ENCODE assay signal across 8 cellular contexts in genomic region chr4:88526221-88526815, GRCh38. TPM values are rescaled to one million over a fixed set of nuclear protein-coding genes. Genes with fewer than 3 reads are reported as not detected.
DNase-seq lines count a peak whose midpoint lies in the region; ATAC-seq, FAIRE-seq and TF ChIP-seq lines count a peak whose summit lies in the region.

No MANE protein-coding gene starts in this region.

- WGBS in HepG2 (ENCODE audit: low lambda C conversion rate): 9% methylated on average over 1 of the region's 1 CpG

- CTCF ChIA-PET in Calu3 (lab: Charles Lee): interaction anchor here (0.9 to 2.3 kb wide), 2 partner anchors 13 to 133 kb away, joined by 3 to 10 read pairs; no protein-coding TSS in a partner anchor
- CTCF ChIA-PET in activated CD8-positive, alpha-beta T cell treated with anti-CD3 and anti-CD28 coated beads, Interleukin-2, amount 10 ng/mL, durations not matched to agents 7 days and 5 days (lab: Charles Lee): interaction anchor here (1.0 to 4.8 kb wide), 18 partner anchors 10 to 496 kb away, joined by 3 to 35 read pairs (median 5); no protein-coding TSS in a partner anchor
- CTCF ChIA-PET in HepG2 (lab: Yijun Ruan, JAX; ENCODE audit: low intra/inter-chr PET ratio, low total read pairs): interaction anchor here (1.2 to 1.3 kb wide), 2 partner anchors 134 to 498 kb away, joined by 4 read pairs; no protein-coding TSS in a partner anchor

- no peak overlapping the region for H3K4me3 ChIP-seq in HL-60 (replicated peaks; ENCODE audit: insufficient read depth, low read length)
- no peak overlapping the region for H3K4me3 ChIP-seq in HepG2 (replicated peaks in 1 of 3; ENCODE audit: insufficient read depth in 1 of 3, low read depth in 2 of 3, low read length in 3 of 3)

- in situ Hi-C loops in HepG2 (cut with HindIII; ENCODE audit: extremely low pct_ligation_motif_present, low pct_unique_long_range_greater_than_20kb): loop anchor here (5.0 to 25.0 kb wide), 2 partner anchors 131 to 286 kb away; no protein-coding TSS in a partner anchor

- H3K9ac ChIP-seq in HepG2 (ENCODE audit: insufficient read depth, low read depth, low read length): no peak overlapping the region

- POLR2A ChIA-PET in activated CD8-positive, alpha-beta T cell treated with anti-CD3 and anti-CD28 coated beads, Interleukin-2, amount 10 ng/mL, durations not matched to agents 7 days and 5 days (lab: Charles Lee): interaction anchor here (1.1 kb wide), 1 partner anchor 137 kb away, joined by 4 read pairs; no protein-coding TSS in a partner anchor
- POLR2A ChIA-PET in HepG2 (lab: Yijun Ruan, JAX): no interaction called here

- H3K79me2 ChIP-seq in HepG2 (ENCODE audit: insufficient read depth, low read length): peaks cover 20% of the 10 kb centered on the region

- peaks cover 25% of the 10 kb centered on the region for H3K4me1 ChIP-seq in HepG2 (ENCODE audit: insufficient read depth, low read length)

- no peak for TF ChIP-seq CTCF in Calu3 (IDR thresholded peaks at IDR 0.05; ENCODE audit: unreplicated experiment)
- TF ChIP-seq CTCF in HL-60 (IDR thresholded peaks at IDR 0.05; ENCODE audit: insufficient read depth, low read length): peak; percentile 6
- 0 out of 2 replicates have a peak, but pooled peaks have one; percentile 12 for TF ChIP-seq CTCF in HepG2 (CRISPR knock-in tag; IDR thresholded peaks at IDR 0.05)

- H3K9me3 ChIP-seq in HepG2 (ENCODE audit: low read length): no peaks in the 10 kb centered on the region

- H3K27me3 Mint-ChIP-seq in Calu3 (ENCODE audit: unreplicated experiment): no peaks in the 10 kb centered on the region
- H3K27me3 Mint-ChIP-seq in activated CD8-positive, alpha-beta T cell treated with anti-CD3 and anti-CD28 coated beads, Interleukin-2, amount 10 ng/mL, durations not matched to agents 7 days and 5 days (ENCODE audit: low read depth): no peaks in the 10 kb centered on the region

- H3K4me1 Mint-ChIP-seq in Calu3 (ENCODE audit: low read depth, unreplicated experiment): peaks cover 9% of the 10 kb centered on the region
- H3K4me1 Mint-ChIP-seq in activated CD8-positive, alpha-beta T cell treated with anti-CD3 and anti-CD28 coated beads, Interleukin-2, amount 10 ng/mL, durations not matched to agents 7 days and 5 days (ENCODE audit: low read depth): peaks cover 43% of the 10 kb centered on the region

- H3K27me3 ChIP-seq in HL-60 (ENCODE audit: insufficient read depth, poor library complexity, severe bottlenecking) (no peaks in the 10 kb centered on the region), HepG2 (ENCODE audit: control insufficient read depth in 1 of 2, insufficient read depth in 2 of 2, low read length in 2 of 2) (no peaks in the 10 kb centered on the region)

- H3K27ac ChIP-seq in HL-60 (replicated peaks): peak overlapping the region; percentile 12; the same call in 1 of the 2 replicates
- no peak overlapping the region for H3K27ac ChIP-seq in HepG2 (ENCODE audit: extremely low read length, insufficient read depth, low read length)

- H2AFZ ChIP-seq in HepG2 (ENCODE audit: low read length): no peak overlapping the region

- no peak for ATAC-seq in activated CD8-positive, alpha-beta T cell treated with anti-CD3 and anti-CD28 coated beads, Interleukin-2, amount 10 ng/mL, durations not matched to agents 7 days and 5 days
- ATAC-seq in HepG2: no peak
- ATAC-seq in HG03135 (IDR thresholded peaks at IDR 0.05; ENCODE audit: unreplicated experiment): no peak
- ATAC-seq in GM19023 (IDR thresholded peaks at IDR 0.05; ENCODE audit: unreplicated experiment): no peak
- no peak for ATAC-seq in GM21447 (IDR thresholded peaks at IDR 0.05; ENCODE audit: unreplicated experiment)

- H3K36me3 Mint-ChIP-seq in Calu3 (ENCODE audit: insufficient read depth, unreplicated experiment): peaks cover 25% of the 10 kb centered on the region
- H3K36me3 Mint-ChIP-seq in activated CD8-positive, alpha-beta T cell treated with anti-CD3 and anti-CD28 coated beads, Interleukin-2, amount 10 ng/mL, durations not matched to agents 7 days and 5 days (ENCODE audit: low read depth): peaks cover 6% of the 10 kb centered on the region

- no peak overlapping the region for H3K4me3 Mint-ChIP-seq in Calu3 (ENCODE audit: low read depth, unreplicated experiment)
- no peak overlapping the region for H3K4me3 Mint-ChIP-seq in activated CD8-positive, alpha-beta T cell treated with anti-CD3 and anti-CD28 coated beads, Interleukin-2, amount 10 ng/mL, durations not matched to agents 7 days and 5 days

- intact Hi-C loops in Calu3 (cut with micrococcal nuclease; ENCODE audit: unreplicated experiment) (loop anchor here (5.0 kb wide), 2 partner anchors 276 to 296 kb away; no protein-coding TSS in a partner anchor), HepG2 (cut with micrococcal nuclease; ENCODE audit: unreplicated experiment) (no loop called here)

- H3K27ac Mint-ChIP-seq in Calu3 (ENCODE audit: unreplicated experiment): no peak overlapping the region
- H3K27ac Mint-ChIP-seq in activated CD8-positive, alpha-beta T cell treated with anti-CD3 and anti-CD28 coated beads, Interleukin-2, amount 10 ng/mL, durations not matched to agents 7 days and 5 days: peak overlapping the region; percentile 34

- FAIRE-seq in HepG2 (lab: Jason Lieb, UNC): no peak

- H3K9me3 Mint-ChIP-seq in Calu3 (ENCODE audit: low read depth, unreplicated experiment): no peaks in the 10 kb centered on the region
- no peaks in the 10 kb centered on the region for H3K9me3 Mint-ChIP-seq in activated CD8-positive, alpha-beta T cell treated with anti-CD3 and anti-CD28 coated beads, Interleukin-2, amount 10 ng/mL, durations not matched to agents 7 days and 5 days (ENCODE audit: insufficient read depth)

- TF ChIP-seq RAD21 in HepG2 (CRISPR knock-in tag; IDR thresholded peaks at IDR 0.05): no peak

- DNase-seq in Calu3: peak; percentile 2
- no peak for DNase-seq in HL-60 (ENCODE audit: low read depth in 1 of 2, low spot score in 1 of 2)
- DNase-seq in activated CD8-positive, alpha-beta T cell treated with anti-CD3 and anti-CD28 coated beads, Interleukin-2, amount 10 ng/mL, durations not matched to agents 7 days and 5 days: no peak
- DNase-seq in HepG2 (ENCODE audit: low spot score): no peak
- no peak for DNase-seq in activated T-cell treated with anti-CD3 and anti-CD28 coated beads, Interleukin-2, amount 50 U/mL, for 48 hours

- H3K36me3 ChIP-seq in HepG2 (replicated peaks in 1 of 2; ENCODE audit: control insufficient read depth in 1 of 2, insufficient read depth in 2 of 2, low read length in 2 of 2): peaks cover 0 to 3% of the 10 kb centered on the region in 2 experiments; a peak in 2 of 5 replicates

- no peaks in the 10 kb centered on the region for H4K20me1 ChIP-seq in HepG2 (ENCODE audit: insufficient read depth, low read length)

- TF ChIP-seq POLR2A in HepG2 (IDR thresholded peaks at IDR 0.05; ENCODE audit: insufficient read depth in 1 of 2, low read depth in 2 of 2, low read length in 2 of 2): no peak

- BruUV-seq in Calu3 (replicated peaks; lab: Mats Ljungman, UMichigan): no TSS peak
- BruUV-seq in HepG2 (replicated peaks; lab: Mats Ljungman, UMichigan): no TSS peak

- TF ChIP-seq EP300 in HepG2 (IDR thresholded peaks at IDR 0.05; ENCODE audit: low read depth in 2 of 2, low read length in 2 of 2): no peak
- no peak for TF ChIP-seq EP300 in HepG2 (CRISPR knock-in tag; IDR thresholded peaks at IDR 0.05; ENCODE audit: borderline replicate concordance)

- H3K4me2 ChIP-seq in HepG2 (ENCODE audit: low read depth, low read length): no peak overlapping the region

TF ChIP-seq in HepG2, 621 proteins besides CTCF, POLR2A, EP300 and RAD21:
- no peak for TF ChIP-seq PITX1 (CRISPR knock-in tag; IDR thresholded peaks at IDR 0.05)
- TF ChIP-seq FOSL2 (CRISPR knock-in tag; IDR thresholded peaks at IDR 0.05): peak; percentile 47
- TF ChIP-seq, protein P1, sequence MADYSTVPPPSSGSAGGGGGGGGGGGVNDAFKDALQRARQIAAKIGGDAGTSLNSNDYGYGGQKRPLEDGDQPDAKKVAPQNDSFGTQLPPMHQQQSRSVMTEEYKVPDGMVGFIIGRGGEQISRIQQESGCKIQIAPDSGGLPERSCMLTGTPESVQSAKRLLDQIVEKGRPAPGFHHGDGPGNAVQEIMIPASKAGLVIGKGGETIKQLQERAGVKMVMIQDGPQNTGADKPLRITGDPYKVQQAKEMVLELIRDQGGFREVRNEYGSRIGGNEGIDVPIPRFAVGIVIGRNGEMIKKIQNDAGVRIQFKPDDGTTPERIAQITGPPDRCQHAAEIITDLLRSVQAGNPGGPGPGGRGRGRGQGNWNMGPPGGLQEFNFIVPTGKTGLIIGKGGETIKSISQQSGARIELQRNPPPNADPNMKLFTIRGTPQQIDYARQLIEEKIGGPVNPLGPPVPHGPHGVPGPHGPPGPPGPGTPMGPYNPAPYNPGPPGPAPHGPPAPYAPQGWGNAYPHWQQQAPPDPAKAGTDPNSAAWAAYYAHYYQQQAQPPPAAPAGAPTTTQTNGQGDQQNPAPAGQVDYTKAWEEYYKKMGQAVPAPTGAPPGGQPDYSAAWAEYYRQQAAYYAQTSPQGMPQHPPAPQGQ (CRISPR knock-in tag; IDR thresholded peaks at IDR 0.05; ENCODE audit: borderline replicate concordance): no peak

RNA-seq across cellular contexts. Expression of gene PYURF, which starts 2.7 kb away (rescaled TPM):
- 37.9 and 39.0 TPM in 2 replicates for total RNA-seq in Calu3 (2022)
- 10 to 100 TPM; 43.7 to 48.7 TPM for total RNA-seq in activated CD8-positive, alpha-beta T cell treated with anti-CD3 and anti-CD28 coated beads, Interleukin-2, amount 10 ng/mL, durations not matched to agents 7 days and 5 days
- total RNA-seq in HepG2 (2016; rRNA removed; fragmentation: Illumina TruSeq; extraction: Trizol): 95.2 and 121 TPM in 2 replicates
- 49.6 and 61.9 TPM in 2 replicates for total RNA-seq in HepG2 (2016; cell fraction: cytosol; rRNA removed; fragmentation: Illumina TruSeq; extraction: Trizol; ENCODE audit: low read depth)
- total RNA-seq in HepG2 (2016; cell fraction: insoluble cytoplasmic fraction; rRNA removed; fragmentation: Illumina TruSeq; extraction: Trizol): 99.0 and 128 TPM in 2 replicates
- total RNA-seq in HepG2 (2016; cell fraction: membrane; rRNA removed; fragmentation: Illumina TruSeq; extraction: Trizol): 117 and 130 TPM in 2 replicates
- 40.4 and 44.2 TPM in 2 replicates for total RNA-seq in HepG2 (2016; cell fraction: nucleus; rRNA removed; fragmentation: Illumina TruSeq; extraction: Trizol)
- 48.5 and 59.9 TPM in 2 replicates for polyA plus RNA-seq in HepG2 (2011; rRNA removed)
- 32.7 and 41.7 TPM in 2 replicates for polyA plus RNA-seq in HepG2 (2011; cell fraction: cytosol; rRNA removed)
- polyA plus RNA-seq in HepG2 (2011; cell fraction: nucleus; rRNA removed): 7.7 and 11.5 TPM in 2 replicates
- 59.8 and 60.1 TPM in 2 replicates for polyA plus RNA-seq in HepG2 (2012)
- 55.3 and 83.1 TPM in 2 replicates for polyA plus RNA-seq in HepG2 (2016; cell fraction: cytosol; fragmentation: Illumina TruSeq; extraction: Trizol; ENCODE audit: low read depth)
- polyA plus RNA-seq in HepG2 (2016; cell fraction: insoluble cytoplasmic fraction; fragmentation: Illumina TruSeq; extraction: Trizol; ENCODE audit: low read depth): 124 and 143 TPM in 2 replicates
- 101 and 120 TPM in 2 replicates for polyA plus RNA-seq in HepG2 (2016; cell fraction: membrane; fragmentation: Illumina TruSeq; extraction: Trizol; ENCODE audit: low read depth)
- polyA plus RNA-seq in HepG2 (2016; cell fraction: nucleus; fragmentation: Illumina TruSeq; extraction: Trizol; ENCODE audit: insufficient read depth, low read depth): 61.1 and 65.9 TPM in 2 replicates
- polyA minus RNA-seq in HepG2 (2011; rRNA and poly(A)+ RNA removed; ENCODE audit: low replicate concordance): 12.3 and 21.3 TPM in 2 replicates
- polyA minus RNA-seq in HepG2 (2011; cell fraction: cytosol; rRNA and poly(A)+ RNA removed): 10.9 TPM in 2 replicates
- 5.9 and 8.5 TPM in 2 replicates for polyA minus RNA-seq in HepG2 (2011; cell fraction: nucleus; rRNA and poly(A)+ RNA removed)
